In the genomic region with DNA sequence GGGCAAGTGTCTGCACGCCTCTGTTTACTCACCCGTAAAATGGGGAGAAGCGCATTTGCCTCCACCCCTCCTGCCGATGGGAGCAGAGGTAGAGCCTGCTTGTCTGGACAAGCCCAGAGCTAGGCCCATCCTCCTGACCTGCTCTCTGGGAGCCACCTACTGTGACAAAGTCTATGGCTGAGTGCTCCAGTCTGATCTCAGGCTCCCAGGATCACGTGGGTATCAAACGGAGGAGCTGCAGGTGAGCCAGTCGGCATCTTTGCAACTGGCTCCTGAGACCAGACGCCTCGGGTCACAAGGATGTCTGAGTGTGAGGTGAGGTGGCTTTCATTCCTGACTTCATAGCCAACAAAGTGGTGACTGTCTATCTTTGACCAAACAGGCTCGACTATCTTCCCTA, we compare ENCODE assay signal across 1 cellular context.
TF ChIP-seq lines count a peak whose summit lies in the region.

No MANE protein-coding gene starts in this region.

TF ChIP-seq in H1, 55 proteins besides CTCF, POLR2A, EP300 and RAD21:
- TF ChIP-seq KDM1A (IDR thresholded peaks at IDR 0.05; ENCODE audit: borderline replicate concordance, low read length), result 0 out of 2 replicates have a peak, but pooled peaks have one; percentile 64
- no peak for TF ChIP-seq TCF12 (IDR thresholded peaks at IDR 0.05; ENCODE audit: low read depth, low read length)
TF ChIP-seq in H1: peak in this region for 1.
